ENCODE assay signal across 11 cellular contexts in genomic region chr14:86166541-86166940, GRCh38.
"Had no signal": no experiment of that assay in that cellular context is flagged by ENCODE, and none has a peak within 500 bp of the region (broad histone marks: within the 10 kb centered on the region; RNA-seq: fewer than 3 reads in every experiment).

No MANE protein-coding gene starts in this region.

- ATAC-seq: activated T-helper 17 cell treated with anti-CD3 and anti-CD28 coated beads, Interleukin-2, amount 50 U/mL, for 72 hours; stimulated activated effector memory CD8-positive, alpha-beta T cell treated with anti-CD3 and anti-CD28 coated beads, Interleukin-12 subunit alpha, Interleukin-12 subunit beta, amount 100 ng/mL, for 72 hours had no signal

- H3K4me3 ChIP-seq: ascending aorta, thoracic aorta had no signal

- H3K9me3 ChIP-seq: ascending aorta, thoracic aorta had no signal

- H3K27ac ChIP-seq: ascending aorta, thoracic aorta had no signal

- DNase-seq: activated CD4-positive, alpha-beta T cell treated with anti-CD3 and anti-CD28 coated beads, Interleukin-2, amount 50 U/mL, for 1 hour; activated naive CD4-positive, alpha-beta T cell treated with Interleukin-2 at 50 U/mL for 16 hours; effector memory CD4-positive, alpha-beta T cell; foreskin melanocyte; immature natural killer cell; mesendoderm; nucleus accumbens had no signal

- H3K4me1 ChIP-seq: ascending aorta had no signal

- H3K36me3 ChIP-seq: ascending aorta, thoracic aorta had no signal

- H3K27me3 ChIP-seq: ascending aorta had no signal
